Comparison of ENCODE assay signal across 9 cellular contexts in the genomic region with DNA sequence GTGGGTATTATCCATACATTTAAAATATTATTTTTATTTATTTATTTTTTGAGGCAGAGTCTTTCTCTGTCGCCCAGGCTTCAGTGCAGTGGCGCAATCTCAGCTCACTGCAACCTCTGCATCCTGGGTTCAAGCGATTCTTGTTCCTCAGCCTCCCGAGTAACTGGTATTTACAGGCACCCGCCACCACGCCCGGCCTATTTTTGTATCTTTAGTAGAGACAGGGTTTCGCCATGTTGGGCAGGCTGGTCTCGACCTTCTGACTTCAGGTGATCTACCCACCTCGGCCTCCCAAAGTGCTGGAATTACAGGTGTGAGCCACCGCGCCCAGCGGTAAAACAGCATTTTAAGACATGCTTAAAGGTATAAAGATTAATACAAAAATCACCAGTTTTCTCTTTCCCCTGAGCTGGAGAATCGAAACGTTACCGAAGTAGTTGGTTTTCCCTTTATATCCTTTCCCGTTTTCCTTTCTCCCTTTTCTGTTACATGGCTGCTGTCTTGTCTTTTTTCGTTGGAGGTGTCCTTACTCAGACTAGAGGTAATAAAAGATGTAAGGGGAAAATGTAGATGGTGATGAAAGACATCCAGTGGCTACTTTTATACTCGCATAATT. TPM values are rescaled to one million over a fixed set of nuclear protein-coding genes. Genes with fewer than 3 reads are reported as not detected.
A peak's percentile ranks its signal among the peaks of the same experiment; 100 is the strongest.
DNase-seq lines count a peak whose midpoint lies in the region; ATAC-seq and TF ChIP-seq lines count a peak whose summit lies in the region.
"Had no signal": no experiment of that assay in that cellular context is flagged by ENCODE, and none has a peak within 500 bp of the region (broad histone marks: within the 10 kb centered on the region; RNA-seq: fewer than 3 reads in every experiment).

No MANE protein-coding gene starts in this region.

- H3K9ac ChIP-seq in mammary epithelial cell (ENCODE audit: insufficient read depth, low read length), result peak overlapping the region; percentile 100

- no peaks in the 10 kb centered on the region for H3K27me3 Mint-ChIP-seq in IgD-negative memory B cell

- H3K4me1 ChIP-seq in mammary epithelial cell (ENCODE audit: insufficient read depth, low read length), result peaks cover 17% of the 10 kb centered on the region
- H3K4me1 ChIP-seq in mucosa of descending colon (ENCODE audit: low read depth), result peaks cover 22% of the 10 kb centered on the region

- H3K79me2 ChIP-seq in mammary epithelial cell (ENCODE audit: insufficient read depth, low read length), result peaks cover 74% of the 10 kb centered on the region

- H3K27ac Mint-ChIP-seq in IgD-negative memory B cell, result peak overlapping the region in 2 of 3 donors; percentile 89 to 99

- no peaks in the 10 kb centered on the region for H3K9me3 Mint-ChIP-seq in IgD-negative memory B cell

- no peaks in the 10 kb centered on the region for H3K36me3 Mint-ChIP-seq in IgD-negative memory B cell

- H3K27ac ChIP-seq in mammary epithelial cell (ENCODE audit: insufficient read depth, low read depth, low read length), result peak overlapping the region; percentile 99

- peaks cover 32 to 44% (median 35%) of the 10 kb centered on the region in 3 donors for H3K4me1 Mint-ChIP-seq in IgD-negative memory B cell

- no peak overlapping the region for H2AFZ ChIP-seq in mammary epithelial cell (ENCODE audit: low read depth, low read length)

- H3K36me3 ChIP-seq in mammary epithelial cell (ENCODE audit: insufficient read depth, low read length) (no peaks in the 10 kb centered on the region), mucosa of descending colon (ENCODE audit: low read depth) (no peaks in the 10 kb centered on the region)

- POLR2A ChIA-PET in AG04449 (lab: Yijun Ruan, JAX), result no interaction called here

- H4K20me1 ChIP-seq in mammary epithelial cell (ENCODE audit: insufficient read depth, low read length), result no peaks in the 10 kb centered on the region

- CTCF ChIA-PET in AG04449 (lab: Yijun Ruan, JAX) (no interaction called here), mammary epithelial cell (lab: Charles Lee; ENCODE audit: low non-redundant PET) (no interaction called here)

- H3K27me3 ChIP-seq in mammary epithelial cell (ENCODE audit: insufficient read depth, low read length), result no peaks in the 10 kb centered on the region

- no TSS peak for BruUV-seq in mammary epithelial cell (replicated peaks; lab: Mats Ljungman, UMichigan)

- in situ Hi-C loops in mammary epithelial cell (cut with MboI; ENCODE audit: low sequenced_read_pairs in 2 of 2), result no loop called here

- ATAC-seq in mucosa of descending colon, result no peak
- no peak for ATAC-seq in HG03045 (IDR thresholded peaks at IDR 0.05; ENCODE audit: unreplicated experiment)

- DNase-seq in AG04449 (ENCODE audit: low read depth, low spot score) (no peak), mammary epithelial cell (no peak), mucosa of descending colon (peak in 2 of 3 donors; percentile 22 to 33), C1 segment of cervical spinal cord (lab: John Stamatoyannopoulos, UW) (no peak), 8988T (no peak), midbrain (lab: John Stamatoyannopoulos, UW) (no peak)
- DNase-seq: NCI-H82 had no signal

- intact Hi-C loops in mammary epithelial cell (cut with micrococcal nuclease), result no loop called here
- intact Hi-C loops in mucosa of descending colon (cut with DNase I, micrococcal nuclease), result no loop called here

- WGBS in mammary epithelial cell (ENCODE audit: low coverage, missing lambda C conversion rate), result 90% methylated on average over 14 of the region's 19 CpGs

- dilution Hi-C loops in mammary epithelial cell (cut with HindIII; ENCODE audit: low sequenced_read_pairs), result no loop called here

- no peaks in the 10 kb centered on the region for H3K9me3 ChIP-seq in mammary epithelial cell (replicated peaks; ENCODE audit: insufficient read depth, low read length)
- no peaks in the 10 kb centered on the region for H3K9me3 ChIP-seq in mucosa of descending colon

- peak overlapping the region; percentile 90 for H3K4me2 ChIP-seq in mammary epithelial cell (ENCODE audit: insufficient read depth, low read depth, low read length)

- H3K4me3 ChIP-seq in AG04449 (ENCODE audit: low read depth, low read length) (peak overlapping the region; percentile 93), mammary epithelial cell (replicated peaks in 1 of 3; ENCODE audit: insufficient read depth in 1 of 3, low read depth in 2 of 3, low read length in 3 of 3) (peak overlapping the region; percentile 93 to 95 (median 94)), mucosa of descending colon (no peak overlapping the region)

- TF ChIP-seq CTCF in AG04449 (IDR thresholded peaks at IDR 0.05; ENCODE audit: insufficient read depth, low read length, missing control alignments) (no peak), mammary epithelial cell (conservative IDR thresholded peaks at IDR 0.05 in 1 of 2, IDR thresholded peaks at IDR 0.05 in 1 of 2; ENCODE audit: extremely low read depth in 1 of 2, insufficient read depth in 1 of 2, low read depth in 1 of 2, low read length in 2 of 2) (no peak), mucosa of descending colon (IDR thresholded peaks at IDR 0.05) (no peak)

- H3K4me3 Mint-ChIP-seq in IgD-negative memory B cell, result peak overlapping the region; percentile 49 to 95 (median 60)

RNA-seq across cellular contexts. Expression of a gene that starts 1.7 kb away (rescaled TPM):
- 1.6 TPM for polyA plus RNA-seq in IgD-negative memory B cell
- total RNA-seq in mammary epithelial cell, result 10 to 100 TPM; 14.1 to 16.8 TPM
- 3.4 TPM for polyA plus RNA-seq in mammary epithelial cell
- 7.2 TPM for polyA minus RNA-seq in mammary epithelial cell
- total RNA-seq in mucosa of descending colon, result 10 to 100 TPM; 13.8 to 19.3 (median 14.5) TPM

RNA-seq across cellular contexts. Expression of a gene that starts 9.5 kb away (rescaled TPM):
- 8.6 TPM for polyA plus RNA-seq in IgD-negative memory B cell
- total RNA-seq in mammary epithelial cell, result 1 to 10 TPM; 8.1 to 8.5 TPM
- polyA plus RNA-seq in mammary epithelial cell, result 5.5 TPM
- 16.1 TPM for polyA minus RNA-seq in mammary epithelial cell
- 10 to 100 TPM; 10.2 to 21.1 (median 13.6) TPM for total RNA-seq in mucosa of descending colon

Comparison
In these comparisons a context has a peak if more than half of its experiments do, and no peak if none do; other contexts are left out.
1. DNase-seq: peak in mucosa of descending colon (2 of 3); none in AG04449 (single experiment), mammary epithelial cell (single experiment), C1 segment of cervical spinal cord (0 of 14), 8988T (single experiment) and midbrain (single experiment).